Comparison of ENCODE assay signal across 8 cellular contexts in genomic region chr19:2236285-2237050, GRCh38. TPM values are rescaled to one million over a fixed set of nuclear protein-coding genes. Genes with fewer than 3 reads are reported as not detected.
DNase-seq lines count a peak whose midpoint lies in the region; ATAC-seq and TF ChIP-seq lines count a peak whose summit lies in the region.

Gene PLEKHJ1, minus strand, starts transcription at chr19:2236329. Its CDS starts 81 bp downstream, at chr19:2236248.
Gene SF3A2, plus strand, starts transcription at chr19:2236824. Its CDS starts 6,595 bp downstream, at chr19:2243419.

- no peaks in the 10 kb centered on the region for H3K9me3 ChIP-seq in SK-N-MC (ENCODE audit: low read depth, low read length)
- no peaks in the 10 kb centered on the region for H3K9me3 ChIP-seq in gastroesophageal sphincter
- H3K9me3 ChIP-seq in neutrophil: no peaks in the 10 kb centered on the region

- TF ChIP-seq POLR2A in NB4 (IDR thresholded peaks at IDR 0.05; ENCODE audit: extremely low read depth, insufficient read length) (peak; percentile 59), gastroesophageal sphincter (IDR thresholded peaks at IDR 0.05) (peak; percentile 62 to 77)

- peak; percentile 96 for ATAC-seq in gastroesophageal sphincter

- peaks cover 15% of the 10 kb centered on the region for H3K9me3 Mint-ChIP-seq in HFFc6
- no peaks in the 10 kb centered on the region for H3K9me3 Mint-ChIP-seq in activated naive CD4-positive, alpha-beta T cell treated with anti-CD3 and anti-CD28 coated beads, Interleukin-2, amount 10 ng/mL, durations not matched to agents 7 days and 5 days

- peaks cover 55% of the 10 kb centered on the region for H3K4me1 Mint-ChIP-seq in HFFc6 (ENCODE audit: low read depth)
- peaks cover 62% of the 10 kb centered on the region for H3K4me1 Mint-ChIP-seq in activated naive CD4-positive, alpha-beta T cell treated with anti-CD3 and anti-CD28 coated beads, Interleukin-2, amount 10 ng/mL, durations not matched to agents 7 days and 5 days

- H3K27me3 ChIP-seq in gastroesophageal sphincter (no peaks in the 10 kb centered on the region), neutrophil (no peaks in the 10 kb centered on the region)

- no peak for TF ChIP-seq EP300 in gastroesophageal sphincter (IDR thresholded peaks at IDR 0.05)

- H3K4me3 ChIP-seq in NB4 (ENCODE audit: low read depth, low read length): peak within 1 kb of the TSS; percentile 76
- peak within 1 kb of the TSS; percentile 91 for H3K4me3 ChIP-seq in SK-N-MC
- H3K4me3 ChIP-seq in gastroesophageal sphincter: peak within 1 kb of the TSS; percentile 70 to 99
- peak within 1 kb of the TSS; percentile 78 to 94 for H3K4me3 ChIP-seq in neutrophil (ENCODE audit: low read depth in 1 of 2, low read length in 1 of 2)

- peak within 1 kb of the TSS; percentile 97 for H3K27ac Mint-ChIP-seq in HFFc6
- H3K27ac Mint-ChIP-seq in activated naive CD4-positive, alpha-beta T cell treated with anti-CD3 and anti-CD28 coated beads, Interleukin-2, amount 10 ng/mL, durations not matched to agents 7 days and 5 days: peak within 1 kb of the TSS; percentile 98

- DNase-seq in GM10248 (ENCODE audit: extremely low spot score) (peak; percentile 99), HFFc6 (peak; percentile 96), NB4 (ENCODE audit: low read depth) (peak; percentile 94), SK-N-MC (ENCODE audit: low read depth, low spot score) (peak; percentile 86), substantia nigra (lab: John Stamatoyannopoulos, UW) (peak; percentile 67 to 100 (median 93))
- peak; percentile 98 for DNase-seq in activated naive CD4-positive, alpha-beta T cell treated with anti-CD3 and anti-CD28 coated beads, Interleukin-2, amount 10 ng/mL, durations not matched to agents 7 days and 5 days

- CTCF ChIA-PET in GM10248 (lab: Yijun Ruan, JAX): interaction anchor here (0.6 to 5.3 kb wide), 22 partner anchors 10 to 114 kb away, joined by 3 to 37 read pairs (median 4); partner anchors contain the start of gene JSRP1
- CTCF ChIA-PET in activated naive CD4-positive, alpha-beta T cell treated with anti-CD3 and anti-CD28 coated beads, Interleukin-2, amount 10 ng/mL, durations not matched to agents 7 days and 5 days (lab: Charles Lee): interaction anchor here (0.6 to 3.7 kb wide), 13 partner anchors 20 to 157 kb away, joined by 3 to 16 read pairs (median 4); no protein-coding TSS in a partner anchor

- POLR2A ChIA-PET in GM10248 (lab: Yijun Ruan, JAX): interaction anchor here (0.7 kb wide), 1 partner anchor 110 kb away, joined by 3 read pairs; no protein-coding TSS in a partner anchor

- peak within 1 kb of the TSS; percentile 89 for H3K4me3 Mint-ChIP-seq in HFFc6
- peak within 1 kb of the TSS; percentile 98 for H3K4me3 Mint-ChIP-seq in activated naive CD4-positive, alpha-beta T cell treated with anti-CD3 and anti-CD28 coated beads, Interleukin-2, amount 10 ng/mL, durations not matched to agents 7 days and 5 days

- peaks cover 0 to 78% (median 45%) of the 10 kb centered on the region in 3 donors for H3K4me1 ChIP-seq in gastroesophageal sphincter
- peaks cover 52 to 60% of the 10 kb centered on the region in 2 experiments for H3K4me1 ChIP-seq in neutrophil (ENCODE audit: control insufficient read depth in 1 of 2, insufficient read depth in 1 of 2, low read depth in 1 of 2, low read length in 1 of 2)

- TF ChIP-seq CTCF in GM10248 (IDR thresholded peaks at IDR 0.05; ENCODE audit: control extremely low read depth, extremely low read depth, low read depth, missing control alignments) (peak; percentile 99), HFFc6 (IDR thresholded peaks at IDR 0.05) (peak; percentile 94), NB4 (IDR thresholded peaks at IDR 0.05; ENCODE audit: low read depth, low read length) (peak; percentile 71), gastroesophageal sphincter (IDR thresholded peaks at IDR 0.05) (peak in 3 of 4 experiments; percentile 99 to 100 (median 99)), neutrophil (IDR thresholded peaks at IDR 0.05) (peak; percentile 100)

- peak within 1 kb of the TSS; percentile 88 for H3K27ac ChIP-seq in SK-N-MC
- H3K27ac ChIP-seq in gastroesophageal sphincter: peak within 1 kb of the TSS; percentile 94 to 99 (median 96)
- peak within 1 kb of the TSS; percentile 97 for H3K27ac ChIP-seq in neutrophil
- peak within 1 kb of the TSS; percentile 99 for H3K27ac ChIP-seq in substantia nigra (ENCODE audit: low read depth, low read length, poor library complexity, severe bottlenecking)

- H3K27me3 Mint-ChIP-seq in HFFc6 (ENCODE audit: insufficient read depth): peaks cover 14% of the 10 kb centered on the region; the same call in 1 of the 2 replicates
- peaks cover 4% of the 10 kb centered on the region for H3K27me3 Mint-ChIP-seq in activated naive CD4-positive, alpha-beta T cell treated with anti-CD3 and anti-CD28 coated beads, Interleukin-2, amount 10 ng/mL, durations not matched to agents 7 days and 5 days

- H3K9ac ChIP-seq in SK-N-MC (ENCODE audit: insufficient read length): peak within 1 kb of the TSS; percentile 95

- 0 to 1% methylated on average over 1 to 16 of the region's 84 CpGs for WGBS in gastroesophageal sphincter (ENCODE audit: low coverage in 1 of 2), 2 donors

- H3K36me3 ChIP-seq in SK-N-MC (ENCODE audit: insufficient read depth, low read length) (peaks cover 29% of the 10 kb centered on the region), gastroesophageal sphincter (peaks cover 0 to 29% of the 10 kb centered on the region in 2 donors), neutrophil (peaks cover 26% of the 10 kb centered on the region)

- H3K36me3 Mint-ChIP-seq in HFFc6 (ENCODE audit: low read depth): peaks cover 31% of the 10 kb centered on the region
- H3K36me3 Mint-ChIP-seq in activated naive CD4-positive, alpha-beta T cell treated with anti-CD3 and anti-CD28 coated beads, Interleukin-2, amount 10 ng/mL, durations not matched to agents 7 days and 5 days: peaks cover 56% of the 10 kb centered on the region

RNA-seq across cellular contexts. Expression of gene PLEKHJ1, which starts in this region (rescaled TPM):
- total RNA-seq in HFFc6 (2021; fragmentation: NEBNext Ultra II Directional; extraction: Animal tissue kit (Norgen Biotek cat#: 25700)): 10 to 100 TPM; 45.9 to 57.3 (median 50.2) TPM
- total RNA-seq in gastroesophageal sphincter: 10 to 100 TPM; 41.6 to 56.7 (median 51.7) TPM

RNA-seq across cellular contexts. Expression of gene SF3A2, which starts in this region (rescaled TPM):
- 10 to 100 TPM; 48.7 to 60.6 (median 54.8) TPM for total RNA-seq in HFFc6 (2021; fragmentation: NEBNext Ultra II Directional; extraction: Animal tissue kit (Norgen Biotek cat#: 25700))
- 10 to 100 TPM; 27.5 to 40.3 (median 37.4) TPM for total RNA-seq in gastroesophageal sphincter

Comparison
In these comparisons a context has a peak if more than half of its experiments do, and no peak if none do; other contexts are left out.
1. Peak in every context shown above with its lines: DNase-seq, ATAC-seq, H3K4me3 ChIP-seq and H3K27ac ChIP-seq.